ENCODE assay signal across 7 cellular contexts in genomic region chr1:196148367-196148970, GRCh38.
DNase-seq lines count a peak whose midpoint lies in the region; ATAC-seq, FAIRE-seq and TF ChIP-seq lines count a peak whose summit lies in the region.

No MANE protein-coding gene starts in this region.

- H3K27me3 Mint-ChIP-seq in neural progenitor cell (ENCODE audit: insufficient read depth, low read depth) = no peaks in the 10 kb centered on the region

- no peaks in the 10 kb centered on the region for H3K79me2 ChIP-seq in neural progenitor cell (ENCODE audit: low read depth)

- peak; percentile 52 for TF ChIP-seq CTCF in GM10266 (IDR thresholded peaks at IDR 0.05; ENCODE audit: control insufficient read depth, insufficient read depth, low read depth, missing control alignments)
- peak; percentile 76 for TF ChIP-seq CTCF in neural progenitor cell (IDR thresholded peaks at IDR 0.05)

- ATAC-seq in HG02678 (IDR thresholded peaks at IDR 0.05; ENCODE audit: unreplicated experiment) = peak; percentile 50
- ATAC-seq in GM19397 (IDR thresholded peaks at IDR 0.05; ENCODE audit: unreplicated experiment) = no peak

- H3K9me3 Mint-ChIP-seq in neural progenitor cell = no peaks in the 10 kb centered on the region

- H3K4me1 ChIP-seq in neural progenitor cell = peaks cover 8% of the 10 kb centered on the region

- H2AFZ ChIP-seq in neural progenitor cell (replicated peaks) = peak overlapping the region; percentile 89

- no peaks in the 10 kb centered on the region for H3F3A ChIP-seq in neural progenitor cell (ENCODE audit: low read depth)

- H3K4me3 Mint-ChIP-seq in neural progenitor cell = no peak overlapping the region

- H4K20me1 ChIP-seq in neural progenitor cell (ENCODE audit: low read depth) = no peaks in the 10 kb centered on the region

- H3K4me3 ChIP-seq in neural progenitor cell = no peak overlapping the region

- H3K27ac ChIP-seq in neural progenitor cell = no peak overlapping the region

- H3K9ac ChIP-seq in neural progenitor cell = no peak overlapping the region

- no peak overlapping the region for H3K4me2 ChIP-seq in neural progenitor cell

- no peaks in the 10 kb centered on the region for H3K9me3 ChIP-seq in neural progenitor cell (ENCODE audit: low read depth)

- H3K36me3 ChIP-seq in neural progenitor cell = no peaks in the 10 kb centered on the region

- H3K27ac Mint-ChIP-seq in neural progenitor cell = no peak overlapping the region

- DNase-seq in GM10266 (ENCODE audit: extremely low spot score) (no peak), NCI-H446 treated with DMSO at 0.1 percent for 48 hours (lab: John Stamatoyannopoulos, UW) (peak; percentile 27), neural progenitor cell (ENCODE audit: low spot score) (peak; percentile 10), cerebellar nuclear complex (lab: John Stamatoyannopoulos, UW) (no peak)

- no peaks in the 10 kb centered on the region for H3K36me3 Mint-ChIP-seq in neural progenitor cell

- peak; percentile 83 for FAIRE-seq in colon (lab: Jason Lieb, UNC)

- no peaks in the 10 kb centered on the region for H3K27me3 ChIP-seq in neural progenitor cell

- H3K4me1 Mint-ChIP-seq in neural progenitor cell = peaks cover 10% of the 10 kb centered on the region

Comparison
In these comparisons a context has a peak if more than half of its experiments do, and no peak if none do; other contexts are left out.
1. DNase-seq: peak in NCI-H446 treated with DMSO at 0.1 percent for 48 hours (single experiment) and neural progenitor cell (single experiment); none in GM10266 (single experiment) and cerebellar nuclear complex (0 of 2).